1 cellular context compared by ENCODE assay signal in genomic region chr14:83940253-83940652, GRCh38.
TF ChIP-seq lines count a peak whose summit lies in the region.

No MANE protein-coding gene starts in this region.

TF ChIP-seq in GM23338, 12 proteins besides CTCF, POLR2A, EP300 and RAD21 (continued from another document):
- TF ChIP-seq ETS1 (IDR thresholded peaks at IDR 0.05) = no peak
- no peak for TF ChIP-seq ZNF114 (CRISPR knock-in tag; IDR thresholded peaks at IDR 0.05)
- TF ChIP-seq EZH2phosphoT487 (IDR thresholded peaks at IDR 0.05; ENCODE audit: unreplicated experiment) = no peak
- TF ChIP-seq NANOG (IDR thresholded peaks at IDR 0.05; ENCODE audit: borderline replicate concordance) = no peak
- TF ChIP-seq STAT1 (IDR thresholded peaks at IDR 0.05; ENCODE audit: unreplicated experiment) = no peak
- no peak for TF ChIP-seq CREB1 (CRISPR knock-in tag; IDR thresholded peaks at IDR 0.05; ENCODE audit: low read depth)
- TF ChIP-seq ZNF462 (CRISPR knock-in tag; IDR thresholded peaks at IDR 0.05) = no peak
